In the genomic region with DNA sequence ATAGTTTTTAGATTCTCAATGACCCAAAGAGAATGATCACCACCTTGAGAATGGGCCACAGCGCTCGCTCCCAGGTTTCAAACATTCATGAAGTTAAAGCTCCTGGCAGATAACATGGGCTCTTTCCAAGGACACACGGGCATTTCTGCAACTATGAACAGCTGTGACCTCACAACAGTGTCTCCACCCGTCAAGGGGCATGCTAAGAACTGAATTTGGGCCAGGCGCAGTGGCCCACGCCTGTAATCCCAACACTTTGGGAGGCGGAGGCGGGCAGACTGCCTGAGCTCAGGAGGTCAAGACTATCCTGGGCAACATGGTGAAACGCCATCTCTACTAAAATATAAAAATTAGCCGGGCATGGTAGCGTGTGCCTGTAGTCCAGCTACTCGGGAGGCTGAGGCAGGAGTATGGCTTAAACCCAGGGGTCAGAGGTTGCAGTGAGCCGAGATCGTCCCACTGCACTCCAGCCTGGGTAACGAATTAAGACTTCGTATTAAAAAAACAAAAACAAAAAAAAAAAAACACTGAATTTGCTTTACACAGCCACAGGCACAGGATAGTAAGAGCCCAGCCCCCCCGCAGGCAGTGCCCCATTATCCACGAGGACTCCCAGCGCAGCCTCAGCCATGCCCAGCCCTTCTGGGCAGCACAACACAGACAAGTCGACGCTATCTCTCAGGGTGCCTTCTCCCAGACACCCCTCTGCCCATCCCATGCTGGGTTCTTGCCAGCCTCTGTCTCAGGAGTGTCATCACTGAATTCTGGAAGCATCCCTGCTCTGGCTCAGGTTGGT, we compare ENCODE assay signal across 11 cellular contexts. TPM values are rescaled to one million over a fixed set of nuclear protein-coding genes. Genes with fewer than 3 reads are reported as not detected.
DNase-seq lines count a peak whose midpoint lies in the region; ATAC-seq, FAIRE-seq and TF ChIP-seq lines count a peak whose summit lies in the region.
"Had no signal": no experiment of that assay in that cellular context is flagged by ENCODE, and none has a peak within 500 bp of the region (broad histone marks: within the 10 kb centered on the region; RNA-seq: fewer than 3 reads in every experiment).

No MANE protein-coding gene starts in this region.

- H3K4me3 Mint-ChIP-seq in CD14-positive monocyte = no peak overlapping the region
- H3K4me3 Mint-ChIP-seq: nephron had no signal

- peaks cover 0 to 2% (median 0%) of the 10 kb centered on the region in 3 donors for H3K27me3 Mint-ChIP-seq in CD14-positive monocyte (ENCODE audit: low read depth in 3 of 3)

- WGBS in pancreas, 2 donors = 52 to 57% methylated on average over 21 of the region's 21 CpGs
- WGBS in small intestine, 3 donors = 39 to 64% (median 47%) methylated on average over 21 of the region's 21 CpGs

- H3K9ac ChIP-seq in Loucy (ENCODE audit: low read depth, low read length, poor library complexity, severe bottlenecking) = no peak overlapping the region

- peak; percentile 6 for ATAC-seq in esophagus mucosa
- ATAC-seq in pancreas = peak in 3 of 4 donors; percentile 19 to 43 (median 31)
- ATAC-seq in HG03025 (IDR thresholded peaks at IDR 0.05; ENCODE audit: low FRiP score, unreplicated experiment) = no peak

- peaks cover 78% of the 10 kb centered on the region for H4K20me1 ChIP-seq in Loucy (ENCODE audit: insufficient read depth, low read length, poor library complexity, severe bottlenecking)

- H3K4me2 ChIP-seq in Loucy (ENCODE audit: low read depth, low read length, poor library complexity, severe bottlenecking) = peak overlapping the region; percentile 89

- H3K27me3 ChIP-seq in Loucy (ENCODE audit: insufficient read depth, low read length, poor library complexity, severe bottlenecking) (no peaks in the 10 kb centered on the region), pancreas (no peaks in the 10 kb centered on the region), small intestine (ENCODE audit: control insufficient read depth in 2 of 2, insufficient read depth in 2 of 2, low read length in 2 of 2) (no peaks in the 10 kb centered on the region)

- intact Hi-C loops in CD14-positive monocyte (cut with micrococcal nuclease) = loop anchor here in 1 of 2 donors (10.0 kb wide), 2 partner anchors 52 to 322 kb away; no protein-coding TSS in a partner anchor
- intact Hi-C loops in pancreas (cut with DNase I) = no loop called here

- peaks cover 82% of the 10 kb centered on the region for H3K4me1 Mint-ChIP-seq in CD14-positive monocyte

- no peaks in the 10 kb centered on the region for H3F3A ChIP-seq in Loucy (ENCODE audit: low read depth)

- H3K4me3 ChIP-seq in Loucy (ENCODE audit: low read length, poor library complexity, severe bottlenecking) (no peak overlapping the region), pancreas (no peak overlapping the region), small intestine (ENCODE audit: low read depth in 1 of 2, low read length in 2 of 2) (no peak overlapping the region)

- H3K4me1 ChIP-seq in Loucy (ENCODE audit: insufficient read depth, low read length, poor library complexity, severe bottlenecking) = peaks cover 34% of the 10 kb centered on the region
- H3K4me1 ChIP-seq in pancreas = peaks cover 57 to 66% (median 60%) of the 10 kb centered on the region in 3 donors
- peaks cover 19 to 52% of the 10 kb centered on the region in 2 donors for H3K4me1 ChIP-seq in small intestine (ENCODE audit: control insufficient read depth in 2 of 2, insufficient read depth in 1 of 2, low read depth in 1 of 2, low read length in 1 of 2)

- peaks cover 0 to 8% of the 10 kb centered on the region in 2 donors for H3K36me3 Mint-ChIP-seq in CD14-positive monocyte

- H3K36me3 ChIP-seq in Loucy (ENCODE audit: insufficient read depth, low read length) (no peaks in the 10 kb centered on the region), pancreas (no peaks in the 10 kb centered on the region), small intestine (ENCODE audit: control insufficient read depth in 2 of 2, insufficient read depth in 2 of 2, low read length in 2 of 2) (no peaks in the 10 kb centered on the region)

- no peak for DNase-seq in CD14-positive monocyte (ENCODE audit: low spot score)
- DNase-seq in pancreas = no peak
- DNase-seq in SKM-1 treated with dmso at 0.1 percent for 144 hours (lab: John Stamatoyannopoulos, UW; ENCODE audit: unreplicated experiment) = no peak
- DNase-seq in small intestine = no peak
- DNase-seq in NCI-H187 (lab: John Stamatoyannopoulos, UW) = no peak
- DNase-seq: islet precursor cell, NCI-H446 treated with DMSO at 0.1 percent for 48 hours had no signal

- H3K79me2 ChIP-seq in Loucy (ENCODE audit: insufficient read depth, low read length) = peaks cover 95% of the 10 kb centered on the region

- H3K9me3 ChIP-seq in Loucy (ENCODE audit: insufficient read depth, low read depth, low read length) (no peaks in the 10 kb centered on the region), pancreas (no peaks in the 10 kb centered on the region), small intestine (ENCODE audit: control insufficient read depth, low read depth) (no peaks in the 10 kb centered on the region)

- H3K9me2 ChIP-seq in Loucy (replicated peaks; ENCODE audit: low read depth, low read length) = no peaks in the 10 kb centered on the region

- FAIRE-seq in pancreas (lab: Jason Lieb, UNC) (no peak), small intestine (lab: Jason Lieb, UNC) (no peak)

- no peak overlapping the region for H2AFZ ChIP-seq in Loucy (ENCODE audit: low read length)

- peak overlapping the region; percentile 59 to 87 (median 76) for H3K27ac Mint-ChIP-seq in CD14-positive monocyte

- H3K27ac ChIP-seq in pancreas (no peak overlapping the region), small intestine (ENCODE audit: low read depth in 1 of 2, low read length in 1 of 2) (peak overlapping the region in 1 of 2 donors; percentile 8)

- TF ChIP-seq CTCF in CD14-positive monocyte (IDR thresholded peaks at IDR 0.05) = no peak
- no peak for TF ChIP-seq CTCF in Loucy (conservative IDR thresholded peaks at IDR 0.05; ENCODE audit: low read length)
- no peak for TF ChIP-seq CTCF in pancreas (IDR thresholded peaks at IDR 0.05)

- no peaks in the 10 kb centered on the region for H3K9me3 Mint-ChIP-seq in CD14-positive monocyte
- H3K9me3 Mint-ChIP-seq: nephron had no signal

RNA-seq across cellular contexts. Expression of a gene that starts 7.2 kb away (rescaled TPM):
- polyA plus RNA-seq in CD14-positive monocyte (1 to 10 TPM; 2.4 to 4.1 TPM), pancreas (10 to 100 TPM; 13.0 to 30.2 TPM), small intestine (10 to 100 TPM; 31.6 to 39.6 (median 32.4) TPM)
- total RNA-seq in esophagus mucosa (87.3 TPM), pancreas (10 to 100 TPM; 37.1 to 56.5 (median 40.6) TPM)
